Comparison of ENCODE assay signal across 10 cellular contexts in genomic region chr17:81960130-81960958, GRCh38. TPM values are rescaled to one million over a fixed set of nuclear protein-coding genes. Genes with fewer than 3 reads are reported as not detected.
DNase-seq lines count a peak whose midpoint lies in the region; ATAC-seq, FAIRE-seq and TF ChIP-seq lines count a peak whose summit lies in the region.
"Had no signal": no experiment of that assay in that cellular context is flagged by ENCODE, and none has a peak within 500 bp of the region (broad histone marks: within the 10 kb centered on the region; RNA-seq: fewer than 3 reads in every experiment).

No MANE protein-coding gene starts in this region.

- TF ChIP-seq CTCF in DOHH2 (IDR thresholded peaks at IDR 0.05; ENCODE audit: low read depth, low read length, poor library complexity, severe bottlenecking) (no peak), OCI-LY1 (IDR thresholded peaks at IDR 0.05; ENCODE audit: low read length) (no peak), gastroesophageal sphincter (IDR thresholded peaks at IDR 0.05) (no peak)

- H3K79me2 ChIP-seq in DOHH2 (ENCODE audit: control insufficient read depth, low read length) (no peaks in the 10 kb centered on the region), OCI-LY1 (ENCODE audit: insufficient read depth, low read length) (no peaks in the 10 kb centered on the region)

- H3K27me3 ChIP-seq in DOHH2 (ENCODE audit: control insufficient read depth, low read length) (peaks cover 52% of the 10 kb centered on the region), OCI-LY1 (ENCODE audit: insufficient read depth, low read length) (peaks cover 30% of the 10 kb centered on the region; the same call in 1 of the 2 replicates), gastroesophageal sphincter (peaks cover 94% of the 10 kb centered on the region)

- DNase-seq in skeletal muscle cell (ENCODE audit: low read depth) (no peak), RCC 7860 (ENCODE audit: low spot score) (no peak), NCI-H510A treated with DMSO at 0.1 percent for 48 hours (lab: John Stamatoyannopoulos, UW) (no peak), hippocampal formation (lab: John Stamatoyannopoulos, UW) (no peak)

- no peak for TF ChIP-seq POLR2A in gastroesophageal sphincter (IDR thresholded peaks at IDR 0.05)

- peak overlapping the region; percentile 71 for H3K4me2 ChIP-seq in DOHH2 (ENCODE audit: low read length)
- H3K4me2 ChIP-seq in OCI-LY1 (ENCODE audit: low read length): peak overlapping the region; percentile 67

- WGBS in gastroesophageal sphincter (ENCODE audit: low coverage in 1 of 2), 2 donors: no CpG with 5 or more reads among the region's 98 CpGs

- H3K27ac ChIP-seq in DOHH2 (ENCODE audit: low read depth, low read length): no peak overlapping the region
- no peak overlapping the region for H3K27ac ChIP-seq in OCI-LY1 (ENCODE audit: low read depth, low read length, poor library complexity, severe bottlenecking)
- no peak overlapping the region for H3K27ac ChIP-seq in gastroesophageal sphincter

- H3K9me3 ChIP-seq in DOHH2 (ENCODE audit: control insufficient read depth, insufficient read depth, low read length): no peaks in the 10 kb centered on the region
- no peaks in the 10 kb centered on the region for H3K9me3 ChIP-seq in OCI-LY1 (ENCODE audit: low read length)
- H3K9me3 ChIP-seq in gastroesophageal sphincter: no peaks in the 10 kb centered on the region

- peaks cover 7% of the 10 kb centered on the region; the same call in 1 of the 2 replicates for H3K4me1 ChIP-seq in DOHH2 (ENCODE audit: control insufficient read depth, low read length)
- H3K4me1 ChIP-seq in OCI-LY1 (ENCODE audit: insufficient read depth, low read length, severe bottlenecking): peaks cover 10% of the 10 kb centered on the region
- peaks cover 0 to 32% (median 9%) of the 10 kb centered on the region in 3 donors for H3K4me1 ChIP-seq in gastroesophageal sphincter

- H4K20me1 ChIP-seq in DOHH2 (ENCODE audit: control insufficient read depth, insufficient read depth, low read depth, low read length) (no peaks in the 10 kb centered on the region), OCI-LY1 (ENCODE audit: insufficient read depth, low read length) (no peaks in the 10 kb centered on the region)

- TF ChIP-seq EP300 in gastroesophageal sphincter (IDR thresholded peaks at IDR 0.05): no peak

- ATAC-seq in gastroesophageal sphincter (no peak), GM18517 (IDR thresholded peaks at IDR 0.05; ENCODE audit: unreplicated experiment) (no peak)

- H3F3A ChIP-seq in DOHH2 (ENCODE audit: control insufficient read depth, insufficient read depth) (no peaks in the 10 kb centered on the region), OCI-LY1 (ENCODE audit: insufficient read depth, low read length) (no peaks in the 10 kb centered on the region)

- H3K36me3 ChIP-seq in DOHH2 (ENCODE audit: control insufficient read depth, low read length): no peaks in the 10 kb centered on the region
- H3K36me3 ChIP-seq in OCI-LY1 (ENCODE audit: insufficient read depth, low read length): no peaks in the 10 kb centered on the region
- no peaks in the 10 kb centered on the region for H3K36me3 ChIP-seq in gastroesophageal sphincter

- FAIRE-seq in RCC 7860 (lab: Jason Lieb, UNC): no peak
- FAIRE-seq: H54 had no signal

- no peak overlapping the region for H2AFZ ChIP-seq in OCI-LY1 (ENCODE audit: low read length)

- no peak overlapping the region for H3K9ac ChIP-seq in OCI-LY1 (ENCODE audit: low read length)

- H3K4me3 ChIP-seq in DOHH2 (ENCODE audit: low read length) (peak overlapping the region; percentile 64), OCI-LY1 (ENCODE audit: low read depth, low read length, poor library complexity, severe bottlenecking) (peak overlapping the region; percentile 48), gastroesophageal sphincter (peak overlapping the region; percentile 18 to 49), skeletal muscle cell (ENCODE audit: low read depth, low read length) (peak overlapping the region; percentile 27)

- H3K9me2 ChIP-seq in DOHH2 (replicated peaks; ENCODE audit: control insufficient read depth, low read length) (no peaks in the 10 kb centered on the region), OCI-LY1 (ENCODE audit: low read depth, low read length) (no peaks in the 10 kb centered on the region)

RNA-seq across cellular contexts. Expression of gene NOTUM, which starts 0.6 kb away (rescaled TPM):
- total RNA-seq in gastroesophageal sphincter: under 1 TPM in 1 of 4 donors, not detected in 3; 0.22 TPM

RNA-seq across cellular contexts. Expression of gene MYADML2, which starts 13.3 kb away (rescaled TPM):
- total RNA-seq in gastroesophageal sphincter: not detected
- total RNA-seq: LHCN-M2 had no signal

RNA-seq across cellular contexts. Expression of gene ASPSCR1, which starts 17.1 kb away (rescaled TPM):
- 10 to 100 TPM; 11.7 to 24.4 (median 18.6) TPM for total RNA-seq in gastroesophageal sphincter

RNA-seq across cellular contexts. Expression of gene PYCR1, which starts 23.2 kb away (rescaled TPM):
- total RNA-seq in gastroesophageal sphincter: 1 to 10 TPM; 3.4 to 6.8 (median 5.1) TPM

RNA-seq across cellular contexts. Expression of gene MAFG, which starts 32.8 kb away (rescaled TPM):
- total RNA-seq in gastroesophageal sphincter: 10 to 100 TPM; 18.8 to 39.3 (median 25.3) TPM
